In genomic region chr15:35496585-35496984, GRCh38 we compare ENCODE assay signal across 8 cellular contexts. TPM values are rescaled to one million over a fixed set of nuclear protein-coding genes. Genes with fewer than 3 reads are reported as not detected.
A peak's percentile ranks its signal among the peaks of the same experiment; 100 is the strongest.
DNase-seq lines count a peak whose midpoint lies in the region; ATAC-seq lines count a peak whose summit lies in the region.

No MANE protein-coding gene starts in this region.

- peak; percentile 24 for DNase-seq in myocyte (ENCODE audit: low read depth)
- DNase-seq in posterior vena cava (ENCODE audit: low spot score), result no peak
- DNase-seq in effector CD4-positive, alpha-beta T cell, result no peak
- no peak for DNase-seq in NCI-H748 treated with DMSO at 0.1 percent for 48 hours (lab: John Stamatoyannopoulos, UW)
- DNase-seq in DMS79 treated with DMSO at 0.1 percent for 48 hours (lab: John Stamatoyannopoulos, UW), result no peak

- intact Hi-C loops in posterior vena cava (cut with DNase I), result no loop called here

- ATAC-seq in GM18907 (IDR thresholded peaks at IDR 0.05; ENCODE audit: unreplicated experiment), result peak; percentile 99
- peak; percentile 97 for ATAC-seq in GM21737 (IDR thresholded peaks at IDR 0.05; ENCODE audit: unreplicated experiment)
- ATAC-seq in HG03378 (IDR thresholded peaks at IDR 0.05; ENCODE audit: unreplicated experiment), result peak; percentile 99

RNA-seq across cellular contexts. Expression of gene DPH6, which starts 49.4 kb away (rescaled TPM):
- 10.9 and 14.9 TPM in 2 replicates for total RNA-seq in myocyte
- 8.5 TPM for polyA plus RNA-seq in myocyte (2012)
- 10 to 100 TPM; 15.3 to 16.5 TPM for total RNA-seq in posterior vena cava
